8 cellular contexts compared by ENCODE assay signal in the genomic region with DNA sequence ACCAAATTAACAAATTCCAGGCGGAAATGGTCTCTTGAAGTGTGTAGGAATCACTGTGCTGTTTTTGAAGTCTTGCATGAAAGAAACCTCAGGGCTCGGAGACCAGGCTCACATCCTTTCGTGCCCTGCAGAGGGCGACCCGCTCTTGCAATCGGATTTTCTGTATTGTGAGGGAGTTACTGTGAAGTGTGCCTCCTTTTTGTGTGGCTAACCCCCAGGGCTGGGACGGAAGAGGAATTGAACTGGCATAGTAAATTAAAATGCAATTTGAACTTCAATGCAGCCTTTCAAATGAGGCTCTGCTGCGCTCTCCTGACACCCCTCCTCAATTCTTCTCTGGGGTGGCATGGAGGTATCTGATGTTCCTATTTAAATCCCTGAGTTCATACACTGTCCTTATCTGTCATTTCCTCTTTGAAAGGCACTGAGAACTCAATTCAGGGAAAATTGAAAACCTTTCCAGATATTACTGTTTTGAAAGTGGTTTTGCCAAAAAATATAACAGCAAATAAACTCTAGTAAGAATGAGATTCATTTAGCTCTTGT. TPM values are rescaled to one million over a fixed set of nuclear protein-coding genes. Genes with fewer than 3 reads are reported as not detected.
DNase-seq lines count a peak whose midpoint lies in the region; ATAC-seq and TF ChIP-seq lines count a peak whose summit lies in the region.

No MANE protein-coding gene starts in this region.

- H3K27me3 ChIP-seq in SJCRH30 (peaks cover 13% of the 10 kb centered on the region), left ventricle myocardium inferior (ENCODE audit: low read depth) (peaks cover 48% of the 10 kb centered on the region)

- no peaks in the 10 kb centered on the region for H3K36me3 ChIP-seq in SJCRH30
- no peaks in the 10 kb centered on the region for H3K36me3 ChIP-seq in left ventricle myocardium inferior

- H3K27ac ChIP-seq in SJCRH30, result no peak overlapping the region
- H3K27ac ChIP-seq in left ventricle myocardium inferior (replicated peaks), result no peak overlapping the region

- no peak for ATAC-seq in HG03196 (IDR thresholded peaks at IDR 0.05; ENCODE audit: unreplicated experiment)

- H3K4me3 ChIP-seq in LNCaP clone FGC (ENCODE audit: low read depth, low read length) (no peak overlapping the region), SJCRH30 (no peak overlapping the region), left ventricle myocardium inferior (no peak overlapping the region)

- DNase-seq in DMS114 treated with DMSO at 0.1 percent for 48 hours (lab: John Stamatoyannopoulos, UW; ENCODE audit: unreplicated experiment) (peak; percentile 38), LNCaP clone FGC (ENCODE audit: low read depth) (peak; percentile 4), SJCRH30 (peak; percentile 61 to 78), left ventricle myocardium inferior (peak; percentile 22), NCI-H187 (lab: John Stamatoyannopoulos, UW) (no peak)
- peak; percentile 10 for DNase-seq in activated gamma-delta T cell treated with anti-CD3 and anti-CD28 coated beads, Interleukin-2, amount 50 U/mL, for 16 hours (ENCODE audit: low read depth)
- DNase-seq in stimulated activated CD4-positive, alpha-beta T cell treated with anti-CD3 and anti-CD28 coated beads, Interleukin-15, amount 100 ng/mL, for 1 hour (ENCODE audit: low read depth in 1 of 2, low spot score in 1 of 2), result peak; percentile 11 to 24

- H3K4me1 ChIP-seq in SJCRH30 (no peaks in the 10 kb centered on the region), left ventricle myocardium inferior (no peaks in the 10 kb centered on the region)

- TF ChIP-seq CTCF in LNCaP clone FGC (IDR thresholded peaks at IDR 0.05; ENCODE audit: control insufficient read depth, extremely low read depth, insufficient read depth) (peak; percentile 75), left ventricle myocardium inferior (IDR thresholded peaks at IDR 0.05; ENCODE audit: borderline replicate concordance) (peak; percentile 61)

- intact Hi-C loops in left ventricle myocardium inferior (cut with micrococcal nuclease), result no loop called here

- no peaks in the 10 kb centered on the region for H3K9me3 ChIP-seq in SJCRH30 (replicated peaks)
- H3K9me3 ChIP-seq in left ventricle myocardium inferior (replicated peaks), result no peaks in the 10 kb centered on the region

RNA-seq across cellular contexts. Expression of a gene that starts 51.5 kb away (rescaled TPM):
- 0.35 and 1.2 TPM in 2 replicates for total RNA-seq in SJCRH30 (2014; rRNA removed; shearing (Covaris generic))
- 0.08 TPM for total RNA-seq in left ventricle myocardium inferior

Comparison
In these comparisons a context has a peak if more than half of its experiments do, and no peak if none do; other contexts are left out.
1. DNase-seq: peak in DMS114 treated with DMSO at 0.1 percent for 48 hours (single experiment), LNCaP clone FGC (single experiment), SJCRH30 (2 of 2), activated gamma-delta T cell treated with anti-CD3 and anti-CD28 coated beads, Interleukin-2, amount 50 U/mL, for 16 hours (single experiment), left ventricle myocardium inferior (single experiment) and stimulated activated CD4-positive, alpha-beta T cell treated with anti-CD3 and anti-CD28 coated beads, Interleukin-15, amount 100 ng/mL, for 1 hour (2 of 2); none in NCI-H187 (0 of 2).